In genomic region chr3:185585862-185586643, GRCh38 we compare ENCODE assay signal across 8 cellular contexts. TPM values are rescaled to one million over a fixed set of nuclear protein-coding genes. Genes with fewer than 3 reads are reported as not detected.
DNase-seq lines count a peak whose midpoint lies in the region; ATAC-seq, FAIRE-seq and TF ChIP-seq lines count a peak whose summit lies in the region.

TSS of gene SENP2 (plus strand) at chr3:185586295. CDS start at chr3:185586414, 119 bp downstream.

- no peaks in the 10 kb centered on the region for H3K36me3 ChIP-seq in ascending aorta
- peaks cover 2% of the 10 kb centered on the region for H3K36me3 ChIP-seq in right atrium auricular region
- H3K36me3 ChIP-seq in psoas muscle (ENCODE audit: insufficient read depth in 1 of 2, low read depth in 1 of 2), result peaks cover 0 to 14% of the 10 kb centered on the region in 2 donors

- H3K27ac Mint-ChIP-seq in T-helper 2 cell treated with Interferon-gamma antibody and Interleukin-4, amounts not matched to agents 5 μg/mL and 100 μg/mL, for 36 hours, result peak within 1 kb of the TSS; percentile 94

- H3K27me3 ChIP-seq in ascending aorta, result no peaks in the 10 kb centered on the region
- H3K27me3 ChIP-seq in right atrium auricular region, result no peaks in the 10 kb centered on the region
- H3K27me3 ChIP-seq in psoas muscle (ENCODE audit: insufficient read depth in 3 of 3, low read length in 2 of 3), result no peaks in the 10 kb centered on the region

- no peak for TF ChIP-seq CTCF in ascending aorta (IDR thresholded peaks at IDR 0.05)
- TF ChIP-seq CTCF in right atrium auricular region (IDR thresholded peaks at IDR 0.05), result no peak
- TF ChIP-seq CTCF in psoas muscle (IDR thresholded peaks at IDR 0.05), result no peak

- 0 to 1% (median 1%) methylated on average over 56 to 62 of the region's 62 CpGs for WGBS in psoas muscle, 3 donors

- peak within 1 kb of the TSS; percentile 79 to 98 for H3K4me3 ChIP-seq in ascending aorta
- H3K4me3 ChIP-seq in right atrium auricular region, result peak within 1 kb of the TSS; percentile 70 to 91
- H3K4me3 ChIP-seq in psoas muscle, result peak within 1 kb of the TSS; percentile 96

- H3K4me1 ChIP-seq in ascending aorta (peaks cover 10 to 12% of the 10 kb centered on the region in 2 donors), right atrium auricular region (peaks cover 0 to 23% of the 10 kb centered on the region in 2 donors), psoas muscle (peaks cover 18% of the 10 kb centered on the region)

- peak within 1 kb of the TSS; percentile 87 for H3K4me3 Mint-ChIP-seq in T-helper 2 cell treated with Interferon-gamma antibody and Interleukin-4, amounts not matched to agents 5 μg/mL and 100 μg/mL, for 36 hours

- no peaks in the 10 kb centered on the region for H3K9me3 ChIP-seq in ascending aorta
- no peaks in the 10 kb centered on the region for H3K9me3 ChIP-seq in right atrium auricular region
- no peaks in the 10 kb centered on the region for H3K9me3 ChIP-seq in psoas muscle

- ATAC-seq in GM18502 (IDR thresholded peaks at IDR 0.05; ENCODE audit: poor library complexity, unreplicated experiment) (peak; percentile 92), HG02970 (IDR thresholded peaks at IDR 0.05; ENCODE audit: low FRiP score, unreplicated experiment) (peak; percentile 95), psoas muscle (peak; percentile 98 to 99 (median 99))

- intact Hi-C loops in ascending aorta (cut with DNase I) (loop anchor here (1.0 to 10.0 kb wide), 6 partner anchors 72 to 979 kb away; partner anchors contain the start of genes MAP3K13, TBCCD1, TMEM41A and TRA2B), psoas muscle (cut with DNase I) (loop anchor here in 1 of 2 donors (5.0 kb wide), 1 partner anchor 89 kb away; the partner anchor contains the start of gene TMEM41A)

- no peaks in the 10 kb centered on the region for H3K27me3 Mint-ChIP-seq in T-helper 2 cell treated with Interferon-gamma antibody and Interleukin-4, amounts not matched to agents 5 μg/mL and 100 μg/mL, for 36 hours (ENCODE audit: low read depth)

- peaks cover 3% of the 10 kb centered on the region for H3K36me3 Mint-ChIP-seq in T-helper 2 cell treated with Interferon-gamma antibody and Interleukin-4, amounts not matched to agents 5 μg/mL and 100 μg/mL, for 36 hours (ENCODE audit: low read depth)

- DNase-seq in NCI-H1930 (lab: John Stamatoyannopoulos, UW) (peak; percentile 98), ascending aorta (ENCODE audit: low spot score in 2 of 2) (peak; percentile 97 to 100), right atrium auricular region (ENCODE audit: low spot score) (peak; percentile 99), psoas muscle (peak; percentile 99 to 100), urothelium cell line (ENCODE audit: low spot score) (peak; percentile 98)
- DNase-seq in T-helper 2 cell treated with Interferon-gamma antibody and Interleukin-4, amounts not matched to agents 5 μg/mL and 100 μg/mL, for 36 hours (ENCODE audit: low spot score), result peak; percentile 99

- peak; percentile 20 for FAIRE-seq in urothelium cell line (lab: Jason Lieb, UNC)

- peak within 1 kb of the TSS; percentile 93 to 97 for H3K27ac ChIP-seq in ascending aorta
- peak within 1 kb of the TSS; percentile 91 to 99 for H3K27ac ChIP-seq in right atrium auricular region
- peak within 1 kb of the TSS; percentile 97 for H3K27ac ChIP-seq in psoas muscle

- peaks cover 22% of the 10 kb centered on the region for H3K4me1 Mint-ChIP-seq in T-helper 2 cell treated with Interferon-gamma antibody and Interleukin-4, amounts not matched to agents 5 μg/mL and 100 μg/mL, for 36 hours (ENCODE audit: low read depth)

- H3K9me3 Mint-ChIP-seq in T-helper 2 cell treated with Interferon-gamma antibody and Interleukin-4, amounts not matched to agents 5 μg/mL and 100 μg/mL, for 36 hours, result no peaks in the 10 kb centered on the region

RNA-seq across cellular contexts. Expression of gene SENP2, which starts in this region (rescaled TPM):
- 44.6 TPM for total RNA-seq in ascending aorta
- total RNA-seq in right atrium auricular region, result 10 to 100 TPM; 10.8 to 17.8 TPM
- total RNA-seq in psoas muscle, result 10 to 100 TPM; 31.2 to 43.6 (median 40.8) TPM
- 10 to 100 TPM in 2 of 3 donors, 1 to 10 TPM in 1; 9.8 to 51.8 (median 14.1) TPM for polyA plus RNA-seq in psoas muscle

Comparison
In these comparisons a context has a peak if more than half of its experiments do, and no peak if none do; other contexts are left out.
1. Peak in every context shown above with its lines: DNase-seq, ATAC-seq, H3K4me3 ChIP-seq and H3K27ac ChIP-seq.